ENCODE assay signal across 19 cellular contexts in genomic region chr6:63787021-63787420, GRCh38.
"Had no signal": no experiment of that assay in that cellular context is flagged by ENCODE, and none has a peak within 500 bp of the region (broad histone marks: within the 10 kb centered on the region; RNA-seq: fewer than 3 reads in every experiment).

No MANE protein-coding gene starts in this region.

- ATAC-seq: activated CD8-positive, alpha-beta T cell treated with anti-CD3 and anti-CD28 coated beads for 36 hours; gastrocnemius medialis; heart right ventricle; left lobe of liver; right cardiac atrium; stimulated activated naive CD8-positive, alpha-beta T cell treated with anti-CD3 and anti-CD28 coated beads, Interleukin-15, amount 100 ng/mL, for 72 hours; upper lobe of right lung had no signal

- DNase-seq: activated B cell treated with CpG ODN at 0.5 μM for 24 hours; activated CD4-positive, alpha-beta T cell treated with anti-CD3 and anti-CD28 coated beads for 48 hours; activated CD8-positive, alpha-beta T cell treated with anti-CD3 and anti-CD28 coated beads for 36 hours; activated effector memory CD4-positive, alpha-beta T cell treated with anti-CD3 and anti-CD28 coated beads, Interleukin-2, amount 50 U/mL, for 16 hours; activated T-cell treated with anti-CD3 and anti-CD28 coated beads, Interleukin-2, amount 50 U/mL, for 48 hours; adrenal gland; caudate nucleus; esophagus squamous epithelium; gastrocnemius medialis; heart right ventricle; right cardiac atrium; stimulated activated CD4-positive, alpha-beta T cell treated with anti-CD3 and anti-CD28 coated beads, Interleukin-1b, Interleukin-23, amount 100 ng/mL, for 48 hours; stimulated activated naive CD8-positive, alpha-beta T cell treated with anti-CD3 and anti-CD28 coated beads, Interleukin-15, amount 100 ng/mL, for 72 hours; T-helper 2 cell; upper lobe of right lung had no signal

- H3K4me3 ChIP-seq: adrenal gland, coronary artery, esophagus squamous epithelium, gastrocnemius medialis, heart right ventricle, prostate gland, thoracic aorta, upper lobe of right lung had no signal
